22 cellular contexts compared by ENCODE assay signal in the genomic region with DNA sequence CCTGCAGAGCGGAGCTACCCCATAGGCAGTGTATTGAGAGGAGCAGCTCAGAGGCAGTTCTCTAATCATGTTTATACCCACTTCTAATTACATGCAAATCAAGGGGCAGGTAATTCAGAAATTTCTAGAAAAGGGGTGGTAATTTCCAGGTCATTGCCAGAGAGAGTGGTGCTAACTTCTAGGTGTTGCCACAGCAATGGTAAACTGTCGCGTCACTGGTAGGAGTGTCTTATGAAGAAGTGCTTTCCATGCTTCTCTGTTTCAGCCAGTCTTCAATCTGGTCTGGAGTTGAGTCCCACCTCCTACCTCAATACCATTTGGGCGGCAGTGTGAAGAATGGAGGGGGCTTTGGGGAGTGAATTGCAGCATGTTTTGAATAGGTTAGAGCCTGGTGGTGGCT. TPM values are rescaled to one million over a fixed set of nuclear protein-coding genes. Genes with fewer than 3 reads are reported as not detected.
A peak's percentile ranks its signal among the peaks of the same experiment; 100 is the strongest.
DNase-seq lines count a peak whose midpoint lies in the region; ATAC-seq, FAIRE-seq and TF ChIP-seq lines count a peak whose summit lies in the region.
"Had no signal": no experiment of that assay in that cellular context is flagged by ENCODE, and none has a peak within 500 bp of the region (broad histone marks: within the 10 kb centered on the region; RNA-seq: fewer than 3 reads in every experiment).

No MANE protein-coding gene starts in this region.

- no peak overlapping the region for H3K9ac ChIP-seq in OCI-LY1 (ENCODE audit: low read length)

- H3K4me3 ChIP-seq in OCI-LY1 (ENCODE audit: low read depth, low read length, poor library complexity, severe bottlenecking) (no peak overlapping the region), pancreas (no peak overlapping the region)
- H3K4me3 ChIP-seq: left lung, mucosa of descending colon, sigmoid colon had no signal

- H3K27ac ChIP-seq in OCI-LY1 (ENCODE audit: low read depth, low read length, poor library complexity, severe bottlenecking) = no peak overlapping the region
- no peak overlapping the region for H3K27ac ChIP-seq in pancreas
- H3K27ac ChIP-seq: left lung, sigmoid colon had no signal

- 72 to 83% methylated on average over 4 of the region's 4 CpGs for WGBS in pancreas, 2 donors

- peak overlapping the region; percentile 83 for H3K27ac Mint-ChIP-seq in stimulated activated naive CD8-positive, alpha-beta T cell treated with anti-CD3 and anti-CD28 coated beads, Interleukin-15, Interleukin-2, amounts not matched to agents 100 ng/mL and 50 ng/mL, for 24 hours
- peak overlapping the region; percentile 81 for H3K27ac Mint-ChIP-seq in memory B cell

- H3K27me3 Mint-ChIP-seq in stimulated activated naive CD8-positive, alpha-beta T cell treated with anti-CD3 and anti-CD28 coated beads, Interleukin-15, Interleukin-2, amounts not matched to agents 100 ng/mL and 50 ng/mL, for 24 hours = no peaks in the 10 kb centered on the region
- H3K27me3 Mint-ChIP-seq in memory B cell = no peaks in the 10 kb centered on the region

- 0 out of 2 replicates have a peak overlapping the region, but pooled peaks have one; percentile 28 for H2AFZ ChIP-seq in OCI-LY1 (ENCODE audit: low read length)

- H3K9me3 ChIP-seq in OCI-LY1 (ENCODE audit: low read length) (no peaks in the 10 kb centered on the region), pancreas (no peaks in the 10 kb centered on the region)
- H3K9me3 ChIP-seq: left lung, mucosa of descending colon, sigmoid colon had no signal

- intact Hi-C loops in pancreas (cut with DNase I) = no loop called here

- H3K4me1 ChIP-seq in OCI-LY1 (ENCODE audit: insufficient read depth, low read length, severe bottlenecking) = peaks cover 38% of the 10 kb centered on the region
- H3K4me1 ChIP-seq in pancreas = peaks cover 0 to 6% (median 0%) of the 10 kb centered on the region in 3 donors

- no peak for TF ChIP-seq CTCF in OCI-LY1 (IDR thresholded peaks at IDR 0.05; ENCODE audit: low read length)
- no peak for TF ChIP-seq CTCF in pancreas (IDR thresholded peaks at IDR 0.05)

- H3K4me2 ChIP-seq in OCI-LY1 (ENCODE audit: low read length) = no peak overlapping the region

- no peaks in the 10 kb centered on the region for H3K9me3 Mint-ChIP-seq in stimulated activated naive CD8-positive, alpha-beta T cell treated with anti-CD3 and anti-CD28 coated beads, Interleukin-15, Interleukin-2, amounts not matched to agents 100 ng/mL and 50 ng/mL, for 24 hours
- peaks cover 3% of the 10 kb centered on the region for H3K9me3 Mint-ChIP-seq in memory B cell

- ATAC-seq in stimulated activated naive CD8-positive, alpha-beta T cell treated with anti-CD3 and anti-CD28 coated beads, Interleukin-15, Interleukin-2, amounts not matched to agents 100 U/mL and 50 U/mL, for 24 hours = no peak
- ATAC-seq in memory B cell (ENCODE audit: low read depth) (no peak), pancreas (no peak)
- ATAC-seq: HCT116, left lung, mucosa of descending colon, PC-3 had no signal

- peaks cover 72% of the 10 kb centered on the region for H3K4me1 Mint-ChIP-seq in stimulated activated naive CD8-positive, alpha-beta T cell treated with anti-CD3 and anti-CD28 coated beads, Interleukin-15, Interleukin-2, amounts not matched to agents 100 ng/mL and 50 ng/mL, for 24 hours (ENCODE audit: low read depth)
- H3K4me1 Mint-ChIP-seq in memory B cell = peaks cover 28% of the 10 kb centered on the region

- no peaks in the 10 kb centered on the region for H3K9me2 ChIP-seq in OCI-LY1 (ENCODE audit: low read depth, low read length)

- H3F3A ChIP-seq in OCI-LY1 (ENCODE audit: insufficient read depth, low read length) = no peaks in the 10 kb centered on the region

- no peak for DNase-seq in stimulated activated naive CD8-positive, alpha-beta T cell treated with anti-CD3 and anti-CD28 coated beads, Interleukin-15, Interleukin-2, amounts not matched to agents 100 U/mL and 50 U/mL, for 24 hours
- DNase-seq in memory B cell (ENCODE audit: low spot score in 2 of 2) (no peak), pancreas (no peak)
- DNase-seq in stimulated activated naive CD4-positive, alpha-beta T cell treated with Interleukin-2 at 50 U/mL for 16 hours (lab: John Stamatoyannopoulos, UW) = no peak
- no peak for DNase-seq in activated CD4-positive, CD25-positive, alpha-beta regulatory T cell treated with anti-CD3 and anti-CD28 coated beads, Interleukin-2, amount 50 U/mL, for 72 hours
- DNase-seq: activated CD4-positive, CD25-positive, alpha-beta regulatory T cell; activated CD8-positive, alpha-beta memory T cell treated with anti-CD3 and anti-CD28 coated beads, Interleukin-2, amount 50 U/mL, for 48 hours; AML-193; central memory CD4-positive, alpha-beta T cell; DMS 273 treated with DMSO at 0.1 percent for 48 hours; KBM-7; left lung; mucosa of descending colon; NCI-H1417; NCI-H748 treated with DMSO at 0.1 percent for 48 hours; PC-3; SIG-M5; sigmoid colon had no signal

- H3K36me3 Mint-ChIP-seq in stimulated activated naive CD8-positive, alpha-beta T cell treated with anti-CD3 and anti-CD28 coated beads, Interleukin-15, Interleukin-2, amounts not matched to agents 100 ng/mL and 50 ng/mL, for 24 hours (ENCODE audit: low read depth) = no peaks in the 10 kb centered on the region
- peaks cover 6% of the 10 kb centered on the region for H3K36me3 Mint-ChIP-seq in memory B cell

- H4K20me1 ChIP-seq in OCI-LY1 (ENCODE audit: insufficient read depth, low read length) = no peaks in the 10 kb centered on the region

- FAIRE-seq in pancreas (lab: Jason Lieb, UNC) = no peak
- FAIRE-seq: GM12892 had no signal

- H3K27me3 ChIP-seq in OCI-LY1 (ENCODE audit: insufficient read depth, low read length) (no peaks in the 10 kb centered on the region), pancreas (no peaks in the 10 kb centered on the region)
- H3K27me3 ChIP-seq: left lung, sigmoid colon had no signal

- H3K36me3 ChIP-seq in OCI-LY1 (ENCODE audit: insufficient read depth, low read length) (no peaks in the 10 kb centered on the region), pancreas (no peaks in the 10 kb centered on the region)
- H3K36me3 ChIP-seq: left lung, sigmoid colon had no signal

- H3K79me2 ChIP-seq in OCI-LY1 (ENCODE audit: insufficient read depth, low read length) = no peaks in the 10 kb centered on the region

- H3K4me3 Mint-ChIP-seq in stimulated activated naive CD8-positive, alpha-beta T cell treated with anti-CD3 and anti-CD28 coated beads, Interleukin-15, Interleukin-2, amounts not matched to agents 100 ng/mL and 50 ng/mL, for 24 hours = no peak overlapping the region
- H3K4me3 Mint-ChIP-seq in memory B cell = no peak overlapping the region

RNA-seq across cellular contexts. Expression of gene AMN1, which starts 8.5 kb away (rescaled TPM):
- total RNA-seq in pancreas = 1 to 10 TPM; 3.5 to 6.1 (median 4.8) TPM
- polyA plus RNA-seq in pancreas = 1 to 10 TPM; 4.7 to 8.4 TPM
